ENCODE assay signal across 15 cellular contexts in genomic region chr6:145139451-145139850, GRCh38.
DNase-seq lines count a peak whose midpoint lies in the region; ATAC-seq and TF ChIP-seq lines count a peak whose summit lies in the region.
"Had no signal": no experiment of that assay in that cellular context is flagged by ENCODE, and none has a peak within 500 bp of the region (broad histone marks: within the 10 kb centered on the region; RNA-seq: fewer than 3 reads in every experiment).

No MANE protein-coding gene starts in this region.

- CTCF ChIA-PET in WTC11 (lab: Charles Lee): no interaction called here

- no peak overlapping the region for H3K4me3 ChIP-seq in mesodermal cell (ENCODE audit: extremely low read depth, insufficient read depth, low read length, poor library complexity, severe bottlenecking)
- H3K4me3 ChIP-seq: esophagus squamous epithelium, suprapubic skin had no signal

- POLR2A ChIA-PET in WTC11 (lab: Charles Lee): no interaction called here

- H3K9me3 Mint-ChIP-seq in WTC11: no peaks in the 10 kb centered on the region
- H3K9me3 Mint-ChIP-seq: activated naive CD4-positive, alpha-beta T cell treated with anti-CD3 and anti-CD28 coated beads, Interleukin-2, amount 50 U/mL, for 24 hours had no signal

- TF ChIP-seq CTCF in WTC11 (IDR thresholded peaks at IDR 0.05): no peak

- peaks cover 8% of the 10 kb centered on the region for H3K4me1 Mint-ChIP-seq in WTC11
- H3K4me1 Mint-ChIP-seq: activated naive CD4-positive, alpha-beta T cell treated with anti-CD3 and anti-CD28 coated beads, Interleukin-2, amount 50 U/mL, for 24 hours; CD4-positive, alpha-beta memory T cell had no signal

- H3K4me1 ChIP-seq in mesodermal cell (ENCODE audit: control insufficient read depth, insufficient read depth, low read length, poor library complexity, severe bottlenecking): no peaks in the 10 kb centered on the region
- H3K4me1 ChIP-seq: esophagus squamous epithelium, suprapubic skin had no signal

- no peak overlapping the region for H3K4me3 Mint-ChIP-seq in WTC11
- H3K4me3 Mint-ChIP-seq: activated naive CD4-positive, alpha-beta T cell treated with anti-CD3 and anti-CD28 coated beads, Interleukin-2, amount 50 U/mL, for 24 hours; CD4-positive, alpha-beta memory T cell had no signal

- 0 out of 2 replicates have a peak overlapping the region, but pooled peaks have one; percentile 24 for H3K27ac Mint-ChIP-seq in WTC11
- H3K27ac Mint-ChIP-seq: activated naive CD4-positive, alpha-beta T cell treated with anti-CD3 and anti-CD28 coated beads, Interleukin-2, amount 50 U/mL, for 24 hours; CD4-positive, alpha-beta memory T cell had no signal

- H3K36me3 ChIP-seq in mesodermal cell (ENCODE audit: control insufficient read depth, insufficient read depth, low read length): no peaks in the 10 kb centered on the region
- H3K36me3 ChIP-seq: esophagus squamous epithelium, suprapubic skin had no signal

- WGBS in mesodermal cell (ENCODE audit: insufficient coverage in 2 of 2), 2 experiments: 61 to 70% methylated on average over 4 of the region's 5 CpGs

- no peaks in the 10 kb centered on the region for H3K27me3 Mint-ChIP-seq in WTC11 (ENCODE audit: low read depth)

- H3K9me3 ChIP-seq in mesodermal cell (ENCODE audit: control insufficient read depth, low read length): no peaks in the 10 kb centered on the region
- H3K9me3 ChIP-seq: esophagus squamous epithelium, suprapubic skin had no signal

- peak overlapping the region; percentile 36 for H3K27ac ChIP-seq in mesodermal cell (ENCODE audit: low read depth, low read length, severe bottlenecking)
- H3K27ac ChIP-seq: esophagus squamous epithelium, HL-60, suprapubic skin had no signal

- DNase-seq in GM04504 (ENCODE audit: low read depth) (peak; percentile 38), NCI-H1417 treated with DMSO at 0.1 percent for 48 hours (lab: John Stamatoyannopoulos, UW) (peak; percentile 42), WTC11 (ENCODE audit: low spot score) (no peak), kidney glomerular epithelial cell (lab: John Stamatoyannopoulos, UW) (no peak), T-helper 1 cell (no peak), T1000 (lab: John Stamatoyannopoulos, UW) (no peak)
- DNase-seq: CD4-positive, alpha-beta memory T cell; esophagus squamous epithelium; MM.1S had no signal

- no peaks in the 10 kb centered on the region for H3K36me3 Mint-ChIP-seq in WTC11
- H3K36me3 Mint-ChIP-seq: activated naive CD4-positive, alpha-beta T cell treated with anti-CD3 and anti-CD28 coated beads, Interleukin-2, amount 50 U/mL, for 24 hours; CD4-positive, alpha-beta memory T cell had no signal

- ATAC-seq in WTC11 (no peak), HG03139 (IDR thresholded peaks at IDR 0.05; ENCODE audit: unreplicated experiment) (no peak)
- ATAC-seq: Panc1 had no signal

TF ChIP-seq in WTC11, 78 proteins besides CTCF, POLR2A, EP300 and RAD21 (continues in another document):
- no peak for TF ChIP-seq NFATC4 (CRISPR knock-in tag; IDR thresholded peaks at IDR 0.05)
- no peak for TF ChIP-seq MXD4 (CRISPR knock-in tag; IDR thresholded peaks at IDR 0.05; ENCODE audit: borderline replicate concordance)
- TF ChIP-seq, protein P1, sequence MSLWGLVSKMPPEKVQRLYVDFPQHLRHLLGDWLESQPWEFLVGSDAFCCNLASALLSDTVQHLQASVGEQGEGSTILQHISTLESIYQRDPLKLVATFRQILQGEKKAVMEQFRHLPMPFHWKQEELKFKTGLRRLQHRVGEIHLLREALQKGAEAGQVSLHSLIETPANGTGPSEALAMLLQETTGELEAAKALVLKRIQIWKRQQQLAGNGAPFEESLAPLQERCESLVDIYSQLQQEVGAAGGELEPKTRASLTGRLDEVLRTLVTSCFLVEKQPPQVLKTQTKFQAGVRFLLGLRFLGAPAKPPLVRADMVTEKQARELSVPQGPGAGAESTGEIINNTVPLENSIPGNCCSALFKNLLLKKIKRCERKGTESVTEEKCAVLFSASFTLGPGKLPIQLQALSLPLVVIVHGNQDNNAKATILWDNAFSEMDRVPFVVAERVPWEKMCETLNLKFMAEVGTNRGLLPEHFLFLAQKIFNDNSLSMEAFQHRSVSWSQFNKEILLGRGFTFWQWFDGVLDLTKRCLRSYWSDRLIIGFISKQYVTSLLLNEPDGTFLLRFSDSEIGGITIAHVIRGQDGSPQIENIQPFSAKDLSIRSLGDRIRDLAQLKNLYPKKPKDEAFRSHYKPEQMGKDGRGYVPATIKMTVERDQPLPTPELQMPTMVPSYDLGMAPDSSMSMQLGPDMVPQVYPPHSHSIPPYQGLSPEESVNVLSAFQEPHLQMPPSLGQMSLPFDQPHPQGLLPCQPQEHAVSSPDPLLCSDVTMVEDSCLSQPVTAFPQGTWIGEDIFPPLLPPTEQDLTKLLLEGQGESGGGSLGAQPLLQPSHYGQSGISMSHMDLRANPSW (CRISPR knock-in tag; conservative IDR thresholded peaks at IDR 0.05; ENCODE audit: low read depth): no peak
- no peak for TF ChIP-seq E2F1 (CRISPR knock-in tag; IDR thresholded peaks at IDR 0.05)
- TF ChIP-seq, protein P2, sequence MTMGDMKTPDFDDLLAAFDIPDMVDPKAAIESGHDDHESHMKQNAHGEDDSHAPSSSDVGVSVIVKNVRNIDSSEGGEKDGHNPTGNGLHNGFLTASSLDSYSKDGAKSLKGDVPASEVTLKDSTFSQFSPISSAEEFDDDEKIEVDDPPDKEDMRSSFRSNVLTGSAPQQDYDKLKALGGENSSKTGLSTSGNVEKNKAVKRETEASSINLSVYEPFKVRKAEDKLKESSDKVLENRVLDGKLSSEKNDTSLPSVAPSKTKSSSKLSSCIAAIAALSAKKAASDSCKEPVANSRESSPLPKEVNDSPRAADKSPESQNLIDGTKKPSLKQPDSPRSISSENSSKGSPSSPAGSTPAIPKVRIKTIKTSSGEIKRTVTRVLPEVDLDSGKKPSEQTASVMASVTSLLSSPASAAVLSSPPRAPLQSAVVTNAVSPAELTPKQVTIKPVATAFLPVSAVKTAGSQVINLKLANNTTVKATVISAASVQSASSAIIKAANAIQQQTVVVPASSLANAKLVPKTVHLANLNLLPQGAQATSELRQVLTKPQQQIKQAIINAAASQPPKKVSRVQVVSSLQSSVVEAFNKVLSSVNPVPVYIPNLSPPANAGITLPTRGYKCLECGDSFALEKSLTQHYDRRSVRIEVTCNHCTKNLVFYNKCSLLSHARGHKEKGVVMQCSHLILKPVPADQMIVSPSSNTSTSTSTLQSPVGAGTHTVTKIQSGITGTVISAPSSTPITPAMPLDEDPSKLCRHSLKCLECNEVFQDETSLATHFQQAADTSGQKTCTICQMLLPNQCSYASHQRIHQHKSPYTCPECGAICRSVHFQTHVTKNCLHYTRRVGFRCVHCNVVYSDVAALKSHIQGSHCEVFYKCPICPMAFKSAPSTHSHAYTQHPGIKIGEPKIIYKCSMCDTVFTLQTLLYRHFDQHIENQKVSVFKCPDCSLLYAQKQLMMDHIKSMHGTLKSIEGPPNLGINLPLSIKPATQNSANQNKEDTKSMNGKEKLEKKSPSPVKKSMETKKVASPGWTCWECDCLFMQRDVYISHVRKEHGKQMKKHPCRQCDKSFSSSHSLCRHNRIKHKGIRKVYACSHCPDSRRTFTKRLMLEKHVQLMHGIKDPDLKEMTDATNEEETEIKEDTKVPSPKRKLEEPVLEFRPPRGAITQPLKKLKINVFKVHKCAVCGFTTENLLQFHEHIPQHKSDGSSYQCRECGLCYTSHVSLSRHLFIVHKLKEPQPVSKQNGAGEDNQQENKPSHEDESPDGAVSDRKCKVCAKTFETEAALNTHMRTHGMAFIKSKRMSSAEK (CRISPR knock-in tag; IDR thresholded peaks at IDR 0.05; ENCODE audit: borderline replicate concordance): no peak
- no peak for TF ChIP-seq MYBL2 (CRISPR knock-in tag; IDR thresholded peaks at IDR 0.05)
- no peak for TF ChIP-seq FOXP1 (CRISPR knock-in tag; IDR thresholded peaks at IDR 0.05; ENCODE audit: borderline replicate concordance)
- no peak for TF ChIP-seq ATF2 (CRISPR knock-in tag; IDR thresholded peaks at IDR 0.05; ENCODE audit: borderline replicate concordance, low read depth)
- no peak for TF ChIP-seq FOXP4 (CRISPR knock-in tag; IDR thresholded peaks at IDR 0.05)

Comparison
In these comparisons a context has a peak if more than half of its experiments do, and no peak if none do; other contexts are left out.
1. DNase-seq: peak in GM04504 (single experiment) and NCI-H1417 treated with DMSO at 0.1 percent for 48 hours (single experiment); none in WTC11 (single experiment), kidney glomerular epithelial cell (single experiment), T-helper 1 cell (0 of 5) and T1000 (single experiment).